In the genomic region with DNA sequence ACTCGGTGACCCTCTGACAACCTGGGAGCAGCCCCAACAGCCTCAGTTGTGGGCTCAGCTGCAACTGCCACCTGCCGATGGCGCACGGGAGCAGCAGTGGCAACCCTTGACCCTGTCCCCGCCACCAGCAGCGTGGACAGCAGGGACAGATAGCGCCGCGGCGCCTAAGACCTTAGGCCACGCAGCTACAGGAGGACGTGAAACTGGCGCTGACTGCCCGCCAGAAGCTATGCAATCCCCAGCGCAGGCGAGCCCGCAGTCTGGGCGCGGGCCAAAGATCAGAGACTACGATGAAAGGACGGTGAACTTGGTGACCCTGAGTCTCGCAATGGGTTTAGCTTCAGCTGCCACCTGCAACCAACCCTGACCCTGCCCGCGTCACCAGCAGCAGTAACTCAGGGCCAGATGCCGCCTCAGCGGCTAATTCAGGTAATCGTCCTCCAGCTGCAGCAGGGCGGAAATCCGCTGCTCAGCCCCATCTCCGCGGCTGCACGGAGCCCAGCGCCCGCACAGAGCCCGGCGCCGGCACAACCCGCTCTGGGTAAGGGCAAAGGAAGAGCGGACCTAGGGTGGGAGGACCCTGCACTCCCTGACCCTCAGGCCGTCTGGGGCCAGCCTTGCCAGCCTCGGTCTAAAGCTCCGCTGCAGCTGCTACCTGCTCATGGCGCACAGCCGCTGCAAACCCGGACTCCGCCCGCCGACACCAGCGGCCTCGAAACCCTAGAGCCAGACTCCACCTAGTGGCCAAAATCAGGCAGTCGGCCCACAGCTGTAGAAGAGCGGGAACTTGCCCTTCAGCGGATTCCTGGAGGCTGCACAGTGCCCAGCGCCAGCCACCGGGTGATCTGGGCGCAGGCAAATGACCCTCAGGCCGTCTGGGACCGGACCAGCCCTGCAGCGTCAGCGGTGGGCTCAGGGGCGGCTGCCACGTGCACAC, we compare ENCODE assay signal across 8 cellular contexts.
DNase-seq lines count a peak whose midpoint lies in the region; TF ChIP-seq lines count a peak whose summit lies in the region.
"Not testable (repeated sequence)": the region's sequence is repeated elsewhere in the genome, so short reads cannot be mapped to it uniquely, and the experiment has no call there.

No MANE protein-coding gene starts in this region.

- intact Hi-C loops in Calu3 (cut with micrococcal nuclease; ENCODE audit: unreplicated experiment); esophagus squamous epithelium (cut with DNase I); testis (cut with DNase I; ENCODE audit: low total_unique reads): not testable (repeated sequence)

- CTCF ChIA-PET in Calu3 (lab: Charles Lee): not testable (repeated sequence)

- H3K4me1 ChIP-seq in esophagus squamous epithelium: peaks cover 0 to 11% (median 7%) of the 10 kb centered on the region in 3 donors
- not testable (repeated sequence) for H3K4me1 ChIP-seq in testis

- peaks cover 0 to 18% (median 0%) of the 10 kb centered on the region in 4 donors for H3K27me3 ChIP-seq in esophagus squamous epithelium
- not testable (repeated sequence) for H3K27me3 ChIP-seq in testis

- not testable (repeated sequence) for TF ChIP-seq POLR2A in esophagus squamous epithelium (IDR thresholded peaks at IDR 0.05); testis (IDR thresholded peaks at IDR 0.05)

- not testable (repeated sequence) for H3K4me1 Mint-ChIP-seq in Calu3 (ENCODE audit: low read depth, unreplicated experiment)

- H3K36me3 ChIP-seq in esophagus squamous epithelium; testis (ENCODE audit: low read depth, missing control alignments): not testable (repeated sequence)

- peak overlapping the region in 2 of 4 donors; percentile 41 to 42 for H3K4me3 ChIP-seq in esophagus squamous epithelium
- peak overlapping the region; percentile 21 to 51 for H3K4me3 ChIP-seq in testis

- DNase-seq in Calu3 (peak; percentile 41), NCI-H2171 treated with DMSO at 0.1 percent for 48 hours (lab: John Stamatoyannopoulos, UW) (peak; percentile 9), activated gamma-delta T cell treated with Interleukin-2 at 50 U/mL for 16 hours (peak; percentile 64), mucosa of gallbladder (ENCODE audit: low spot score) (peak; percentile 70), testis (peak; percentile 81)
- peak; percentile 31 to 64 for DNase-seq in activated CD4-positive, alpha-beta T cell treated with anti-CD3 and anti-CD28 coated beads for 4 hours
- DNase-seq in esophagus squamous epithelium (lab: John Stamatoyannopoulos, UW): not testable (repeated sequence)
- DNase-seq in stimulated activated CD4-positive, alpha-beta T cell treated with anti-CD3 and anti-CD28 coated beads, Interleukin-2, amount 100 ng/mL, for 48 hours: peak; percentile 21 to 54

- not testable (repeated sequence) for H3K4me3 Mint-ChIP-seq in Calu3 (ENCODE audit: low read depth, unreplicated experiment)

- H3K27me3 Mint-ChIP-seq in Calu3 (ENCODE audit: unreplicated experiment): not testable (repeated sequence)

- 18% methylated on average over 9 of the region's 62 CpGs; no CpG with 5 or more reads in 1 of the 2 donors for WGBS in esophagus squamous epithelium, 2 donors
- WGBS in testis, 2 donors: 12 to 26% methylated on average over 5 to 48 of the region's 62 CpGs

- not testable (repeated sequence) for H3K27ac Mint-ChIP-seq in Calu3 (ENCODE audit: unreplicated experiment)

- not testable (repeated sequence) for H3K36me3 Mint-ChIP-seq in Calu3 (ENCODE audit: insufficient read depth, unreplicated experiment)

- H3K27ac ChIP-seq in esophagus squamous epithelium, testis: not testable (repeated sequence)

- BruUV-seq in Calu3 (replicated peaks; lab: Mats Ljungman, UMichigan): not testable (repeated sequence)

- H3K9me3 Mint-ChIP-seq in Calu3 (ENCODE audit: low read depth, unreplicated experiment): not testable (repeated sequence)

- not testable (repeated sequence) for H3K9me3 ChIP-seq in esophagus squamous epithelium, testis

- peak; percentile 32 for TF ChIP-seq CTCF in Calu3 (IDR thresholded peaks at IDR 0.05; ENCODE audit: unreplicated experiment)
- TF ChIP-seq CTCF in esophagus squamous epithelium (IDR thresholded peaks at IDR 0.05): peak in 5 of 6 experiments; percentile 14 to 56 (median 52)
- TF ChIP-seq CTCF in testis (IDR thresholded peaks at IDR 0.05): peak; percentile 31 to 55 (median 38)
